In the genomic region with DNA sequence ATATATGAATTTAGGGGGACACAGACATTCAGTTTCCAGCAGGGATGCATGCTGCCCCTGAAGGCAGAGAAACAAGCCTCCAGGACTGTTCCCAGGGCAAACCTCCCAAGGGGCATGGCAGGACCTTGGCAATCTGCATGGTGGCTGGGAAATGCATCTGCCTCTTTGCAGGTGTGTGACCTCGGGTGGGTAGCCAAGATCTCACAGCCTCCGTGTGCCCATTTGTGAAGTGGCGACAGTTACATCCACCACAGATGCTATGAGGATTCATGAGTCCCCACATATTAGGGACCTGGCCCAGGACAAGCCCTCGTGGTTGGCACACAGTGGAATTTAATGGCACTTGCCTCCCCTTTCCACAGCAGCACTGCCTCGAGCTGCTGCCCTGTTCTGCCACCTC, we compare ENCODE assay signal across 13 cellular contexts. TPM values are rescaled to one million over a fixed set of nuclear protein-coding genes. Genes with fewer than 3 reads are reported as not detected.
A peak's percentile ranks its signal among the peaks of the same experiment; 100 is the strongest.
DNase-seq lines count a peak whose midpoint lies in the region; ATAC-seq and TF ChIP-seq lines count a peak whose summit lies in the region.
"Had no signal": no experiment of that assay in that cellular context is flagged by ENCODE, and none has a peak within 500 bp of the region (broad histone marks: within the 10 kb centered on the region; RNA-seq: fewer than 3 reads in every experiment).

No MANE protein-coding gene starts in this region.

- no peak overlapping the region for H3K56ac ChIP-seq in IMR-90 (ENCODE audit: extremely low read depth, insufficient read depth, low read length)

- peak overlapping the region; percentile 68 to 86; a peak in 3 of 4 replicates for H4K8ac ChIP-seq in IMR-90 (ENCODE audit: low read depth in 2 of 2, low read length in 2 of 2)

- TF ChIP-seq CTCF in IMR-90 (conservative IDR thresholded peaks at IDR 0.05; ENCODE audit: low read depth, low read length) (no peak), coronary artery (IDR thresholded peaks at IDR 0.05) (no peak), psoas muscle (IDR thresholded peaks at IDR 0.05) (no peak), GM20000 (IDR thresholded peaks at IDR 0.05; ENCODE audit: extremely low read depth, missing control alignments) (no peak)

- POLR2A ChIA-PET in CD8-positive, alpha-beta memory T cell (lab: Charles Lee) = no interaction called here
- POLR2A ChIA-PET in IMR-90 (lab: Charles Lee; ENCODE audit: unreplicated experiment) = no interaction called here

- H2BK5ac ChIP-seq in IMR-90 (ENCODE audit: low read depth, low read length, poor library complexity, severe bottlenecking) = peak overlapping the region; percentile 82

- no peaks in the 10 kb centered on the region for H3K4me1 Mint-ChIP-seq in CD8-positive, alpha-beta memory T cell

- peak overlapping the region; percentile 37; the same call in 1 of the 2 replicates for H3K9ac ChIP-seq in IMR-90 (ENCODE audit: low read depth, low read length)

- H3K4me1 ChIP-seq in CD8-positive, alpha-beta memory T cell (ENCODE audit: insufficient read depth, low read length) = no peaks in the 10 kb centered on the region
- H3K4me1 ChIP-seq in IMR-90 (ENCODE audit: control insufficient read depth, insufficient read depth, low read length) = peaks cover 20% of the 10 kb centered on the region
- H3K4me1 ChIP-seq in psoas muscle = peaks cover 56% of the 10 kb centered on the region

- no TSS peak for BruUV-seq in IMR-90 (replicated peaks; lab: Mats Ljungman, UMichigan)

- H3K9me1 ChIP-seq in IMR-90 (ENCODE audit: insufficient read depth, low read length) = peaks cover 21% of the 10 kb centered on the region

- WGBS in IMR-90 (ENCODE audit: extremely low coverage in 2 of 2, insufficient read length in 1 of 2), 2 experiments = 60% methylated on average over 1 of the region's 5 CpGs; no CpG with 5 or more reads in 1 of the 2 experiments
- 24 to 58% (median 32%) methylated on average over 5 of the region's 5 CpGs for WGBS in psoas muscle, 3 donors

- peak overlapping the region; percentile 96 for H2AK5ac ChIP-seq in IMR-90 (ENCODE audit: low read depth, low read length)

- peak overlapping the region; percentile 87 for H2BK20ac ChIP-seq in IMR-90 (ENCODE audit: low read depth, low read length)

- H3K36me3 Mint-ChIP-seq in CD8-positive, alpha-beta memory T cell = peaks cover 0 to 9% (median 0%) of the 10 kb centered on the region in 3 donors
- H3K36me3 Mint-ChIP-seq: CD8-positive, alpha-beta T cell had no signal

- H3K27me3 Mint-ChIP-seq in CD8-positive, alpha-beta memory T cell = peaks cover 5 to 9% of the 10 kb centered on the region in 2 donors

- H3K27ac ChIP-seq in CD8-positive, alpha-beta memory T cell (ENCODE audit: low read depth, low read length) = peak overlapping the region; percentile 62
- H3K27ac ChIP-seq in IMR-90 (ENCODE audit: insufficient read depth, low read length) (no peak overlapping the region; the same call in 1 of the 2 replicates), coronary artery (peak overlapping the region; percentile 91 to 94), psoas muscle (peak overlapping the region; percentile 86)

- ATAC-seq in IMR-90 (ENCODE audit: low read depth) = no peak
- ATAC-seq in psoas muscle = no peak

- peaks cover 0 to 2% (median 0%) of the 10 kb centered on the region in 5 donors for H3K9me3 Mint-ChIP-seq in CD8-positive, alpha-beta memory T cell
- H3K9me3 Mint-ChIP-seq: activated T-helper 1 cell treated with anti-CD3 and anti-CD28 coated beads, Interleukin-12 subunit alpha, Interleukin-12 subunit beta, Interleukin-2, Interleukin-4 antibody, amounts not matched to agents 30 ng/mL and 10 ng/mL and 1 ng/mL, durations not matched to agents 14 hours and 24 hours and 36 hours; CD8-positive, alpha-beta T cell had no signal

- no peaks in the 10 kb centered on the region for H3K36me3 ChIP-seq in CD8-positive, alpha-beta memory T cell (ENCODE audit: insufficient read depth, low read length)
- H3K36me3 ChIP-seq in IMR-90 (ENCODE audit: control insufficient read depth, insufficient read depth, low read length) = no peaks in the 10 kb centered on the region
- no peaks in the 10 kb centered on the region for H3K36me3 ChIP-seq in psoas muscle (ENCODE audit: insufficient read depth in 1 of 2, low read depth in 1 of 2)

- intact Hi-C loops in IMR-90 (cut with micrococcal nuclease) = no loop called here
- intact Hi-C loops in psoas muscle (cut with DNase I) = loop anchor here in 1 of 2 donors (5.0 kb wide), 1 partner anchor 72 kb away; no protein-coding TSS in a partner anchor

- H2BK15ac ChIP-seq in IMR-90 (ENCODE audit: low read depth, low read length) = peak overlapping the region; percentile 89; the same call in 2 of the 3 replicates

- H3K27ac Mint-ChIP-seq in CD8-positive, alpha-beta memory T cell = no peak overlapping the region

- in situ Hi-C loops in IMR-90 (cut with MboI; ENCODE audit: low sequenced_read_pairs) = no loop called here

- no peak overlapping the region for H3K4me3 ChIP-seq in CD8-positive, alpha-beta memory T cell (ENCODE audit: low read length)
- H3K4me3 ChIP-seq in IMR-90 (ENCODE audit: insufficient read depth, low read depth, low read length) = no peak overlapping the region
- no peak overlapping the region for H3K4me3 ChIP-seq in coronary artery
- H3K4me3 ChIP-seq in psoas muscle = no peak overlapping the region

- H2AK9ac ChIP-seq in IMR-90 (replicated peaks; ENCODE audit: low read depth, low read length, poor library complexity) = peak overlapping the region; percentile 71

- H3K14ac ChIP-seq in IMR-90 (replicated peaks; ENCODE audit: low read depth, low read length) = peak overlapping the region; percentile 87

- dilution Hi-C loops in IMR-90 (cut with HindIII; ENCODE audit: low sequenced_read_pairs, unreplicated experiment) = no loop called here

- TF ChIP-seq RAD21 in IMR-90 (IDR thresholded peaks at IDR 0.05; ENCODE audit: low read length) = no peak

- no peak overlapping the region for H3K4me2 ChIP-seq in IMR-90 (ENCODE audit: low read depth, low read length)

- peak overlapping the region; percentile 16; the same call in 1 of the 2 replicates for H3K18ac ChIP-seq in IMR-90 (ENCODE audit: low read depth, low read length)

- peak overlapping the region; percentile 91 for H4K91ac ChIP-seq in IMR-90 (ENCODE audit: insufficient read depth, low read depth, low read length)

- H3K4me3 Mint-ChIP-seq in CD8-positive, alpha-beta memory T cell = no peak overlapping the region
- H3K4me3 Mint-ChIP-seq: CD8-positive, alpha-beta T cell had no signal

- DNase-seq in CD8-positive, alpha-beta memory T cell = no peak
- DNase-seq in IMR-90 (no peak), coronary artery (ENCODE audit: low spot score) (no peak), psoas muscle (no peak), T-helper 1 cell (no peak), NCI-H510A (lab: John Stamatoyannopoulos, UW) (no peak), HuH-7.5 (ENCODE audit: low spot score) (no peak), GM20000 (ENCODE audit: low spot score) (no peak)
- DNase-seq: activated CD4-positive, CD25-positive, alpha-beta regulatory T cell treated with anti-CD3 and anti-CD28 coated beads, Interleukin-2, amount 50 U/mL, for 72 hours; KG1 had no signal

- peak overlapping the region; percentile 88 for H2BK120ac ChIP-seq in IMR-90 (ENCODE audit: low read depth, low read length)

- H2AFZ ChIP-seq in IMR-90 (replicated peaks; ENCODE audit: low read length, poor library complexity) = peak overlapping the region; percentile 35

- no peaks in the 10 kb centered on the region for H4K20me1 ChIP-seq in IMR-90 (ENCODE audit: insufficient read depth, low read length)

- H3K9me3 ChIP-seq in CD8-positive, alpha-beta memory T cell (ENCODE audit: low read length) = no peaks in the 10 kb centered on the region
- H3K9me3 ChIP-seq in IMR-90 (ENCODE audit: control insufficient read depth, insufficient read depth, low read length) (no peaks in the 10 kb centered on the region), psoas muscle (no peaks in the 10 kb centered on the region)

- peak overlapping the region; percentile 66; the same call in 1 of the 2 replicates for H4K5ac ChIP-seq in IMR-90 (ENCODE audit: low read depth, low read length)

- H3K79me1 ChIP-seq in IMR-90 (ENCODE audit: low read depth in 1 of 2, low read length in 2 of 2) = no peaks in the 10 kb centered on the region

- H3K27me3 ChIP-seq in CD8-positive, alpha-beta memory T cell (ENCODE audit: insufficient read depth, low read length, poor library complexity, severe bottlenecking) = no peaks in the 10 kb centered on the region
- H3K27me3 ChIP-seq in IMR-90 (ENCODE audit: control insufficient read depth, insufficient read depth, low read length) (no peaks in the 10 kb centered on the region), psoas muscle (ENCODE audit: insufficient read depth in 3 of 3, low read length in 2 of 3) (no peaks in the 10 kb centered on the region)

- CTCF ChIA-PET in CD8-positive, alpha-beta memory T cell (lab: Charles Lee) = no interaction called here
- CTCF ChIA-PET in IMR-90 (lab: Yijun Ruan, JAX) = no interaction called here

- peak overlapping the region; percentile 8; the same call in 1 of the 2 replicates for H3K23ac ChIP-seq in IMR-90 (ENCODE audit: low read depth, low read length)

- no peak for TF ChIP-seq POLR2A in IMR-90 (IDR thresholded peaks at IDR 0.05; ENCODE audit: low read depth, low read length)

- peak overlapping the region; percentile 89 for H3K4ac ChIP-seq in IMR-90 (ENCODE audit: low read depth, low read length)

TF ChIP-seq in IMR-90, 13 proteins besides CTCF, POLR2A, EP300 and RAD21 (continues in another document):
- TF ChIP-seq, protein P1, sequence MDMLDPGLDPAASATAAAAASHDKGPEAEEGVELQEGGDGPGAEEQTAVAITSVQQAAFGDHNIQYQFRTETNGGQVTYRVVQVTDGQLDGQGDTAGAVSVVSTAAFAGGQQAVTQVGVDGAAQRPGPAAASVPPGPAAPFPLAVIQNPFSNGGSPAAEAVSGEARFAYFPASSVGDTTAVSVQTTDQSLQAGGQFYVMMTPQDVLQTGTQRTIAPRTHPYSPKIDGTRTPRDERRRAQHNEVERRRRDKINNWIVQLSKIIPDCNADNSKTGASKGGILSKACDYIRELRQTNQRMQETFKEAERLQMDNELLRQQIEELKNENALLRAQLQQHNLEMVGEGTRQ (IDR thresholded peaks at IDR 0.05; ENCODE audit: low read depth, low read length) = no peak
- no peak for TF ChIP-seq CEBPB (IDR thresholded peaks at IDR 0.05; ENCODE audit: low read depth, low read length)
- TF ChIP-seq BHLHE40 (IDR thresholded peaks at IDR 0.05; ENCODE audit: low read depth, low read length) = no peak
- TF ChIP-seq NFE2L2 (IDR thresholded peaks at IDR 0.05; ENCODE audit: low read depth, low read length) = no peak
- TF ChIP-seq FOS (IDR thresholded peaks at IDR 0.05; ENCODE audit: low read depth, low read length) = no peak

RNA-seq across cellular contexts. Expression of gene SLC28A1, which starts 29.9 kb away (rescaled TPM):
- not detected for total RNA-seq in CD8-positive, alpha-beta memory T cell
- polyA plus RNA-seq in CD8-positive, alpha-beta memory T cell = not detected
- not detected in 2 replicates for total RNA-seq in IMR-90 (2012; rRNA removed)
- polyA plus RNA-seq in IMR-90 (2012; rRNA removed) = not detected in 2 replicates
- polyA plus RNA-seq in IMR-90 (2012; cell fraction: cytosol; rRNA removed) = 0.01 TPM in 1 of 2 replicates, not detected in the other
- not detected in 2 replicates for polyA plus RNA-seq in IMR-90 (2012; cell fraction: nucleus; rRNA removed; ENCODE audit: low replicate concordance)
- total RNA-seq in psoas muscle = 1 to 10 TPM in 1 of 4 donors, under 1 TPM in 3; 0.23 to 1.9 (median 0.44) TPM
- under 1 TPM; 0.13 to 0.34 (median 0.21) TPM for polyA plus RNA-seq in psoas muscle
- total RNA-seq: activated T-helper 1 cell treated with anti-CD3 and anti-CD28 coated beads, Interleukin-12 subunit alpha, Interleukin-12 subunit beta, Interleukin-2, Interleukin-4 antibody, amounts not matched to agents 30 ng/mL and 10 ng/mL and 1 ng/mL, durations not matched to agents 14 hours and 24 hours and 36 hours; bronchial epithelial cell; CD8-positive, alpha-beta T cell had no signal
